Comparison of ENCODE assay signal across 26 cellular contexts in genomic region chr12:57139796-57140649, GRCh38. TPM values are rescaled to one million over a fixed set of nuclear protein-coding genes. Genes with fewer than 3 reads are reported as not detected.
DNase-seq lines count a peak whose midpoint lies in the region; ATAC-seq, FAIRE-seq and TF ChIP-seq lines count a peak whose summit lies in the region.
"Had no signal": no experiment of that assay in that cellular context is flagged by ENCODE, and none has a peak within 500 bp of the region (broad histone marks: within the 10 kb centered on the region; RNA-seq: fewer than 3 reads in every experiment).

No MANE protein-coding gene starts in this region.

- peak overlapping the region; percentile 72 for H3K9ac ChIP-seq in mesenchymal stem cell (ENCODE audit: low read length)

- TF ChIP-seq CTCF in bronchial epithelial cell (IDR thresholded peaks at IDR 0.05; ENCODE audit: insufficient read depth, low read length, severe bottlenecking) (no peak), upper lobe of right lung (IDR thresholded peaks at IDR 0.05) (no peak)

- H3K27ac ChIP-seq in mesenchymal stem cell (ENCODE audit: low read length, poor library complexity, severe bottlenecking) (no peak overlapping the region), upper lobe of right lung (peak overlapping the region; percentile 48)
- H3K27ac ChIP-seq: 22Rv1, C4-2B, hepatocyte had no signal

- no peak overlapping the region for H2BK5ac ChIP-seq in mesenchymal stem cell (ENCODE audit: low read depth, low read length, poor library complexity, severe bottlenecking)

- intact Hi-C loops in upper lobe of right lung (cut with DNase I): no loop called here

- peak overlapping the region; percentile 19 for H4K8ac ChIP-seq in mesenchymal stem cell (ENCODE audit: low read length)

- H2AK5ac ChIP-seq in mesenchymal stem cell (ENCODE audit: low read length, severe bottlenecking): no peak overlapping the region

- H3K79me1 ChIP-seq in mesenchymal stem cell (replicated peaks; ENCODE audit: low read length, poor library complexity, severe bottlenecking): peaks cover 48% of the 10 kb centered on the region

- no peak overlapping the region for H3K18ac ChIP-seq in mesenchymal stem cell (ENCODE audit: low read depth in 1 of 2, low read length in 2 of 2)

- DNase-seq in SIG-M5 treated with dmso at 0.1 percent for 504 hours (lab: John Stamatoyannopoulos, UW; ENCODE audit: unreplicated experiment): peak; percentile 52
- no peak for DNase-seq in SIG-M5 (lab: John Stamatoyannopoulos, UW)
- no peak for DNase-seq in bronchial epithelial cell (ENCODE audit: low read depth)
- DNase-seq in mesenchymal stem cell: no peak
- DNase-seq in upper lobe of right lung: no peak
- DNase-seq in HuH-7 (ENCODE audit: low spot score): no peak
- DNase-seq: activated CD4-positive, CD25-positive, alpha-beta regulatory T cell treated with anti-CD3 and anti-CD28 coated beads, Interleukin-2, amount 50 U/mL, for 72 hours; activated CD8-positive, alpha-beta memory T cell treated with anti-CD3 and anti-CD28 coated beads, Interleukin-2, amount 50 U/mL, for 4 hours; activated naive CD4-positive, alpha-beta T cell; erythroblast; KG1; kidney; NCI-H1417 treated with DMSO at 0.1 percent for 48 hours; NCI-H345; NK-92 treated with Interleukin-12 subunit alpha and Interleukin-12 subunit beta, amount 100 ng/mL, for 24 hours; occipital lobe; stimulated activated CD4-positive, alpha-beta T cell treated with anti-CD3 and anti-CD28 coated beads, Interleukin-4, amount 100 ng/mL, for 4 hours; upper lobe of left lung had no signal

- no peaks in the 10 kb centered on the region for H3K27me3 ChIP-seq in bronchial epithelial cell (ENCODE audit: control insufficient read depth, insufficient read depth, low read length)
- no peaks in the 10 kb centered on the region for H3K27me3 ChIP-seq in mesenchymal stem cell (ENCODE audit: control insufficient read depth in 1 of 2, insufficient read depth in 1 of 2, low read length in 2 of 2)
- H3K27me3 ChIP-seq in upper lobe of right lung: no peaks in the 10 kb centered on the region
- H3K27me3 ChIP-seq: hepatocyte, upper lobe of left lung had no signal

- 72% methylated on average over 5 of the region's 6 CpGs for WGBS in mesenchymal stem cell

- no peak overlapping the region for H4K91ac ChIP-seq in mesenchymal stem cell (ENCODE audit: low read length)

- no peak overlapping the region for H3K4me2 ChIP-seq in mesenchymal stem cell (ENCODE audit: low read length, poor library complexity, severe bottlenecking)
- H3K4me2 ChIP-seq: hepatocyte had no signal

- H2BK12ac ChIP-seq in mesenchymal stem cell (ENCODE audit: low read length in 2 of 2): no peak overlapping the region

- no peak overlapping the region for H3K23ac ChIP-seq in mesenchymal stem cell (ENCODE audit: low read length in 2 of 2)

- H3K4me3 ChIP-seq in bronchial epithelial cell (ENCODE audit: low read depth, low read length) (no peak overlapping the region), mesenchymal stem cell (ENCODE audit: insufficient read depth in 1 of 2, low read depth in 1 of 2, low read length in 2 of 2) (peak overlapping the region in 1 of 2 experiments; percentile 30), upper lobe of right lung (no peak overlapping the region)
- H3K4me3 ChIP-seq: hepatocyte, upper lobe of left lung had no signal

- no peak overlapping the region for H2BK15ac ChIP-seq in mesenchymal stem cell (ENCODE audit: low read depth, poor library complexity, severe bottlenecking)

- peak; percentile 28 for ATAC-seq in upper lobe of right lung
- no peak for ATAC-seq in GM19455 (IDR thresholded peaks at IDR 0.05; ENCODE audit: unreplicated experiment)
- ATAC-seq in HG03108 (IDR thresholded peaks at IDR 0.05; ENCODE audit: unreplicated experiment): no peak
- ATAC-seq: sciatic nerve had no signal

- peaks cover 17% of the 10 kb centered on the region for H3K4me1 ChIP-seq in mesenchymal stem cell (ENCODE audit: control insufficient read depth, insufficient read depth, low read depth, low read length)
- peaks cover 44% of the 10 kb centered on the region for H3K4me1 ChIP-seq in upper lobe of right lung

- H3K9me3 ChIP-seq in mesenchymal stem cell (ENCODE audit: control insufficient read depth, low read length): no peaks in the 10 kb centered on the region
- H3K9me3 ChIP-seq in upper lobe of right lung: no peaks in the 10 kb centered on the region
- H3K9me3 ChIP-seq: upper lobe of left lung had no signal

- H3K4ac ChIP-seq in mesenchymal stem cell (ENCODE audit: low read depth in 1 of 2, low read length in 2 of 2): no peak overlapping the region

- no peak overlapping the region for H3K14ac ChIP-seq in mesenchymal stem cell (ENCODE audit: low read length in 2 of 2)

- H2AFZ ChIP-seq in mesenchymal stem cell (ENCODE audit: low read depth, low read length): no peak overlapping the region
- H2AFZ ChIP-seq: hepatocyte had no signal

- H2BK120ac ChIP-seq in mesenchymal stem cell (ENCODE audit: low read depth, low read length): no peak overlapping the region

- FAIRE-seq in bronchial epithelial cell (lab: Jason Lieb, UNC): peak; percentile 62
- FAIRE-seq: kidney had no signal

- H3K36me3 ChIP-seq in bronchial epithelial cell (ENCODE audit: control insufficient read depth, insufficient read depth, low read length) (peaks cover 37% of the 10 kb centered on the region), mesenchymal stem cell (ENCODE audit: control insufficient read depth in 1 of 2, insufficient read depth in 2 of 2, low read depth in 1 of 2, low read length in 2 of 2) (peaks cover 72 to 81% of the 10 kb centered on the region in 2 experiments), upper lobe of right lung (peaks cover 47% of the 10 kb centered on the region)

RNA-seq across cellular contexts. Expression of gene LRP1-AS, which starts 7.4 kb away (rescaled TPM):
- total RNA-seq in bronchial epithelial cell (not detected in 2 replicates), upper lobe of right lung (not detected)
- polyA plus RNA-seq in mesenchymal stem cell (2013, experiment 1 of 2): not detected
- polyA plus RNA-seq in mesenchymal stem cell (2013, experiment 2 of 2): not detected
- total RNA-seq: dermis microvascular lymphatic vessel endothelial cell, hepatocyte, kidney, mononuclear cell, occipital lobe, sciatic nerve, upper lobe of left lung had no signal

RNA-seq across cellular contexts. Expression of gene LRP1, which starts 11.7 kb away (rescaled TPM):
- total RNA-seq in bronchial epithelial cell: 24.5 and 44.2 TPM in 2 replicates
- 68.9 TPM for polyA plus RNA-seq in mesenchymal stem cell (2013, experiment 1 of 2)
- polyA plus RNA-seq in mesenchymal stem cell (2013, experiment 2 of 2): 57.9 TPM
- 261 TPM for total RNA-seq in upper lobe of right lung

RNA-seq across cellular contexts. Expression of gene STAT6, which starts 28.9 kb away (rescaled TPM):
- 30.8 and 77.7 TPM in 2 replicates for total RNA-seq in bronchial epithelial cell
- polyA plus RNA-seq in mesenchymal stem cell (2013, experiment 1 of 2): 87.5 TPM
- 89.4 TPM for polyA plus RNA-seq in mesenchymal stem cell (2013, experiment 2 of 2)
- 230 TPM for total RNA-seq in upper lobe of right lung

RNA-seq across cellular contexts. Expression of gene NAB2, which starts 51.1 kb away (rescaled TPM):
- total RNA-seq in bronchial epithelial cell: 33.0 and 40.5 TPM in 2 replicates
- polyA plus RNA-seq in mesenchymal stem cell (2013, experiment 1 of 2): 28.9 TPM
- polyA plus RNA-seq in mesenchymal stem cell (2013, experiment 2 of 2): 27.0 TPM
- total RNA-seq in upper lobe of right lung: 37.3 TPM
